Comparison of ENCODE assay signal across 1 cellular context in genomic region chr18:11946756-11947155, GRCh38.
TF ChIP-seq lines count a peak whose summit lies in the region.

No MANE protein-coding gene starts in this region.

TF ChIP-seq in HCT116, 20 proteins besides CTCF, POLR2A, EP300 and RAD21 (continued from another document):
- no peak for TF ChIP-seq ATF3 (IDR thresholded peaks at IDR 0.05)
- TF ChIP-seq ZBTB33 (IDR thresholded peaks at IDR 0.05; ENCODE audit: extremely low read depth, insufficient replicate concordance, low read length), result no peak
- no peak for TF ChIP-seq ELF1 (IDR thresholded peaks at IDR 0.05; ENCODE audit: borderline replicate concordance, low read depth)
- no peak for TF ChIP-seq POLR2AphosphoS5 (IDR thresholded peaks at IDR 0.05; ENCODE audit: low read depth, low read length)
